1 cellular context compared by ENCODE assay signal in genomic region chr10:92690211-92691041, GRCh38.
TF ChIP-seq lines count a peak whose summit lies in the region.

No MANE protein-coding gene starts in this region.

TF ChIP-seq in HepG2, 621 proteins besides CTCF, POLR2A, EP300 and RAD21 (continued from another document and continues in another):
- TF ChIP-seq FOXP4 (CRISPR knock-in tag; IDR thresholded peaks at IDR 0.05) (no peak), SAFB2 (CRISPR knock-in tag; IDR thresholded peaks at IDR 0.05; ENCODE audit: borderline replicate concordance, low read depth) (no peak), ZNF737 (CRISPR knock-in tag; IDR thresholded peaks at IDR 0.05; ENCODE audit: borderline replicate concordance) (no peak), ZNF34 (CRISPR knock-in tag; IDR thresholded peaks at IDR 0.05; ENCODE audit: borderline replicate concordance) (no peak), REL (CRISPR knock-in tag; conservative IDR thresholded peaks at IDR 0.05) (0 out of 2 replicates have a peak, but pooled peaks have one; percentile 30), CEBPB (IDR thresholded peaks at IDR 0.05; ENCODE audit: borderline replicate concordance, low read depth, low read length) (no peak), SOX13 (IDR thresholded peaks at IDR 0.05) (no peak), SOX13 (CRISPR knock-in tag; conservative IDR thresholded peaks at IDR 0.05 in 1 of 2, IDR thresholded peaks at IDR 0.05 in 1 of 2) (no peak), SKI (IDR thresholded peaks at IDR 0.05; ENCODE audit: partially characterized antibody) (peak; percentile 2), ZNF660 (CRISPR knock-in tag; IDR thresholded peaks at IDR 0.05; ENCODE audit: borderline replicate concordance, low read depth) (no peak), MATR3 (CRISPR knock-in tag; IDR thresholded peaks at IDR 0.05) (no peak), PATZ1 (CRISPR knock-in tag; IDR thresholded peaks at IDR 0.05) (0 out of 2 replicates have a peak, but pooled peaks have one; percentile 16), HES4 (CRISPR knock-in tag; IDR thresholded peaks at IDR 0.05; ENCODE audit: borderline replicate concordance) (no peak), HOMEZ (CRISPR knock-in tag; IDR thresholded peaks at IDR 0.05; ENCODE audit: low read depth) (no peak), ZNF564 (CRISPR knock-in tag; IDR thresholded peaks at IDR 0.05) (0 out of 2 replicates have a peak, but pooled peaks have one; percentile 10), RARG (CRISPR knock-in tag; IDR thresholded peaks at IDR 0.05; ENCODE audit: low read depth) (no peak), E2F1 (CRISPR knock-in tag; IDR thresholded peaks at IDR 0.05) (0 out of 2 replicates have a peak, but pooled peaks have one; percentile 9), ZNF225 (CRISPR knock-in tag; IDR thresholded peaks at IDR 0.05) (peak; percentile 79), ZNF781 (CRISPR knock-in tag; IDR thresholded peaks at IDR 0.05; ENCODE audit: borderline replicate concordance, not compliant biosample characterization) (no peak), PHF20 (CRISPR knock-in tag; IDR thresholded peaks at IDR 0.05) (no peak; the same call in 1 of the 2 replicates), SRSF4 (IDR thresholded peaks at IDR 0.05; ENCODE audit: low read depth, low read length, poor library complexity, severe bottlenecking) (peak; percentile 49), FOXM1 (CRISPR knock-in tag; IDR thresholded peaks at IDR 0.05) (no peak), ZFP41 (CRISPR knock-in tag; IDR thresholded peaks at IDR 0.05; ENCODE audit: borderline replicate concordance) (no peak), RXRA (CRISPR knock-in tag; IDR thresholded peaks at IDR 0.05) (no peak), ZNF549 (CRISPR knock-in tag; IDR thresholded peaks at IDR 0.05) (no peak), ZSCAN22 (CRISPR knock-in tag; IDR thresholded peaks at IDR 0.05) (no peak), MXD1 (CRISPR knock-in tag; IDR thresholded peaks at IDR 0.05) (peak; percentile 48; the same call in 1 of the 2 replicates), SNAPC5 (CRISPR knock-in tag; IDR thresholded peaks at IDR 0.05; ENCODE audit: borderline replicate concordance) (no peak), PHF5A (CRISPR knock-in tag; IDR thresholded peaks at IDR 0.05; ENCODE audit: low read depth, unreplicated experiment) (no peak), HIVEP1 (CRISPR knock-in tag; IDR thresholded peaks at IDR 0.05) (no peak), SMYD3 (CRISPR knock-in tag; IDR thresholded peaks at IDR 0.05) (no peak), ZNF598 (CRISPR knock-in tag; IDR thresholded peaks at IDR 0.05; ENCODE audit: borderline replicate concordance) (no peak), ZNF772 (CRISPR knock-in tag; IDR thresholded peaks at IDR 0.05) (0 out of 2 replicates have a peak, but pooled peaks have one; percentile 32), PBX2 (CRISPR knock-in tag; IDR thresholded peaks at IDR 0.05) (no peak), HMG20B (CRISPR knock-in tag; conservative IDR thresholded peaks at IDR 0.05) (no peak), SNAI1 (CRISPR knock-in tag; IDR thresholded peaks at IDR 0.05; ENCODE audit: borderline replicate concordance) (no peak), ZNF839 (CRISPR knock-in tag; IDR thresholded peaks at IDR 0.05; ENCODE audit: borderline replicate concordance) (no peak), KDM4B (CRISPR knock-in tag; IDR thresholded peaks at IDR 0.05) (0 out of 2 replicates have a peak, but pooled peaks have one; percentile 1), PREB (CRISPR knock-in tag; IDR thresholded peaks at IDR 0.05) (no peak), ZBTB2 (CRISPR knock-in tag; IDR thresholded peaks at IDR 0.05; ENCODE audit: low read depth) (no peak), ZNF713 (CRISPR knock-in tag; IDR thresholded peaks at IDR 0.05) (no peak), MNT (IDR thresholded peaks at IDR 0.05) (no peak), ARID2 (CRISPR knock-in tag; IDR thresholded peaks at IDR 0.05; ENCODE audit: borderline replicate concordance) (no peak), CERS6 (CRISPR knock-in tag; IDR thresholded peaks at IDR 0.05) (no peak), KDM2A (CRISPR knock-in tag; IDR thresholded peaks at IDR 0.05; ENCODE audit: borderline replicate concordance, low read depth) (no peak), POGZ (CRISPR knock-in tag; IDR thresholded peaks at IDR 0.05) (no peak), MTERF4 (CRISPR knock-in tag; IDR thresholded peaks at IDR 0.05) (0 out of 2 replicates have a peak, but pooled peaks have one; percentile 19), ZNF280B (CRISPR knock-in tag; IDR thresholded peaks at IDR 0.05; ENCODE audit: borderline replicate concordance) (peak; percentile 53; the same call in 1 of the 2 replicates)
